ENCODE assay signal across 14 cellular contexts in the genomic region with DNA sequence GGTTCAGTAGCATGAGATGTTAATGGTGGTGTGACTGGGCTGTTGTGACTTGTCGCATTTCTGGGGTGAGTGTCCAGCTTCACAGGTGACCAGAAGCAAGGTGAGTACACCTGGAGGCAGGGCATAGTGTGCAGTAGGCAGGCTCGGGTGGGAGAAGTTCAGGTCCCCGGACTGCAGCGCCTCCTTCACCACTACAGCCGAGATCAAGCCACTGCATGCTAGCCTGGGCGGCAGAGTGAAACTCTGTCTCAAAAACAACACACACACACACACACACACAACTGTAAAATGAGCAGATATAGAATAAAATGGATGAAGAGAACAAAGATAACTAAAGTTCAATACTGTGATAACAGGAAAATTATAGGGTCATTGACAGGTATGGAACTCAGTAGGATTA.
"Had no signal": no experiment of that assay in that cellular context is flagged by ENCODE, and none has a peak within 500 bp of the region (broad histone marks: within the 10 kb centered on the region; RNA-seq: fewer than 3 reads in every experiment).

No MANE protein-coding gene starts in this region.

- H3K4me1 Mint-ChIP-seq: stimulated activated effector memory CD8-positive, alpha-beta T cell treated with anti-CD3 and anti-CD28 coated beads, Interleukin-12 subunit alpha, Interleukin-12 subunit beta, amount 100 ng/mL, for 72 hours had no signal

- DNase-seq: activated CD4-positive, alpha-beta T cell treated with anti-CD3 and anti-CD28 coated beads for 48 hours; activated naive CD4-positive, alpha-beta T cell treated with Interleukin-2 at 50 U/mL for 16 hours; effector CD4-positive, alpha-beta T cell; kidney; left ventricle myocardium inferior; mesenchymal stem cell; nephron progenitor cell had no signal

- H3K27ac ChIP-seq: coronary artery, epithelial cell of prostate, left ventricle myocardium inferior, parathyroid adenoma, tibial nerve, VCaP had no signal

- H3K4me3 Mint-ChIP-seq: nephron progenitor cell; stimulated activated effector memory CD8-positive, alpha-beta T cell treated with anti-CD3 and anti-CD28 coated beads, Interleukin-12 subunit alpha, Interleukin-12 subunit beta, amount 100 ng/mL, for 72 hours had no signal

- H3K4me1 ChIP-seq: left ventricle myocardium inferior, parathyroid adenoma had no signal

- H3K9ac ChIP-seq: parathyroid adenoma had no signal

- H2AFZ ChIP-seq: parathyroid adenoma had no signal

- H3K36me3 ChIP-seq: left ventricle myocardium inferior, tibial nerve had no signal

- H3K27me3 ChIP-seq: tibial nerve had no signal

- H3K36me3 Mint-ChIP-seq: stimulated activated effector memory CD8-positive, alpha-beta T cell treated with anti-CD3 and anti-CD28 coated beads, Interleukin-12 subunit alpha, Interleukin-12 subunit beta, amount 100 ng/mL, for 72 hours had no signal

- H3K27ac Mint-ChIP-seq: nephron progenitor cell; stimulated activated effector memory CD8-positive, alpha-beta T cell treated with anti-CD3 and anti-CD28 coated beads, Interleukin-12 subunit alpha, Interleukin-12 subunit beta, amount 100 ng/mL, for 72 hours had no signal

- FAIRE-seq: kidney had no signal

- ATAC-seq: stimulated activated effector memory CD8-positive, alpha-beta T cell treated with anti-CD3 and anti-CD28 coated beads, Interleukin-12 subunit alpha, Interleukin-12 subunit beta, amount 100 ng/mL, for 72 hours had no signal

- H3K9me3 Mint-ChIP-seq: nephron progenitor cell; stimulated activated effector memory CD8-positive, alpha-beta T cell treated with anti-CD3 and anti-CD28 coated beads, Interleukin-12 subunit alpha, Interleukin-12 subunit beta, amount 100 ng/mL, for 72 hours had no signal

- H3K4me3 ChIP-seq: coronary artery, left ventricle myocardium inferior, smooth muscle cell, tibial nerve had no signal

- H3K9me3 ChIP-seq: left ventricle myocardium inferior, tibial nerve had no signal

- H3K4me2 ChIP-seq: smooth muscle cell had no signal

- H3K79me2 ChIP-seq: parathyroid adenoma had no signal
